17 cellular contexts compared by ENCODE assay signal in genomic region chr1:54857741-54858665, GRCh38. TPM values are rescaled to one million over a fixed set of nuclear protein-coding genes. Genes with fewer than 3 reads are reported as not detected.
A peak's percentile ranks its signal among the peaks of the same experiment; 100 is the strongest.
DNase-seq lines count a peak whose midpoint lies in the region; ATAC-seq, FAIRE-seq and TF ChIP-seq lines count a peak whose summit lies in the region.
"Had no signal": no experiment of that assay in that cellular context is flagged by ENCODE, and none has a peak within 500 bp of the region (broad histone marks: within the 10 kb centered on the region; RNA-seq: fewer than 3 reads in every experiment).

No MANE protein-coding gene starts in this region.

- H3K36me3 Mint-ChIP-seq in activated T-cell treated with anti-CD3 and anti-CD28 coated beads, Interleukin-2, amount 50 U/mL, for 72 hours (ENCODE audit: insufficient read depth in 2 of 2): peaks cover 2 to 11% of the 10 kb centered on the region in 2 donors

- H3K4me1 Mint-ChIP-seq in activated T-cell treated with anti-CD3 and anti-CD28 coated beads, Interleukin-2, amount 50 U/mL, for 72 hours (ENCODE audit: low read depth): peaks cover 10% of the 10 kb centered on the region
- H3K4me1 Mint-ChIP-seq: activated naive CD8-positive, alpha-beta T cell treated with anti-CD3 and anti-CD28 coated beads for 36 hours had no signal

- no peaks in the 10 kb centered on the region for H3K9me3 ChIP-seq in BE2C

- peaks cover 17% of the 10 kb centered on the region for H3K36me3 ChIP-seq in BE2C

- DNase-seq in GM12891 (ENCODE audit: insufficient read length, low spot score): no peak
- DNase-seq in RWPE1 (ENCODE audit: low spot score): peak; percentile 81
- peak; percentile 58 for DNase-seq in fibroblast of villous mesenchyme (ENCODE audit: low read depth)
- peak; percentile 68 for DNase-seq in retinal pigment epithelial cell (ENCODE audit: low read depth)
- DNase-seq in NCI-H2107 treated with DMSO at 0.1 percent for 48 hours (lab: John Stamatoyannopoulos, UW; ENCODE audit: unreplicated experiment): no peak
- no peak for DNase-seq in BE2C
- DNase-seq in activated T-cell treated with anti-CD3 and anti-CD28 coated beads, Interleukin-2, amount 50 U/mL, for 72 hours: no peak
- DNase-seq: activated CD4-positive, alpha-beta T cell treated with anti-CD3 and anti-CD28 coated beads, Interleukin-2, amount 50 U/mL, for 1 hour; activated naive CD8-positive, alpha-beta T cell treated with anti-CD3 and anti-CD28 coated beads for 36 hours; DMS79 treated with DMSO at 0.1 percent for 48 hours; mesendoderm; NCI-H1417 treated with DMSO at 0.1 percent for 48 hours; SIG-M5; stimulated activated naive B cell treated with anti-CD40 and anti-IgM and Interleukin-4, amounts not matched to agents 10 μg/mL and 1 μg/mL and 100 μg/mL, for 72 hours had no signal

- TF ChIP-seq CTCF in RWPE1 (conservative IDR thresholded peaks at IDR 0.05; ENCODE audit: low read depth) (no peak), fibroblast of villous mesenchyme (IDR thresholded peaks at IDR 0.05; ENCODE audit: insufficient read depth, low read depth, low read length) (no peak), retinal pigment epithelial cell (conservative IDR thresholded peaks at IDR 0.05; ENCODE audit: low read depth, low read length) (no peak), BE2C (IDR thresholded peaks at IDR 0.05; ENCODE audit: low read depth, low read length) (no peak)

- no peak for ATAC-seq in activated T-cell treated with anti-CD3 and anti-CD28 coated beads, Interleukin-2, amount 50 U/mL, for 72 hours (replicated peaks in 1 of 2)
- no peak for ATAC-seq in HG02798 (IDR thresholded peaks at IDR 0.05; ENCODE audit: poor library complexity, unreplicated experiment)
- ATAC-seq: GM23338; stimulated activated naive B cell treated with anti-CD40 and anti-IgM and Interleukin-4, amounts not matched to agents 10 μg/mL and 1 μg/mL and 100 μg/mL, for 72 hours had no signal

- H3K4me3 ChIP-seq in fibroblast of villous mesenchyme (ENCODE audit: low read depth, low read length): no peak overlapping the region
- H3K4me3 ChIP-seq in retinal pigment epithelial cell (ENCODE audit: low read length): no peak overlapping the region
- H3K4me3 ChIP-seq in BE2C (ENCODE audit: low read depth, low read length): no peak overlapping the region
- H3K4me3 ChIP-seq: GM23338 had no signal

- H3K4me1 ChIP-seq in BE2C: no peaks in the 10 kb centered on the region

- peak; percentile 28; the same call in 1 of the 2 replicates for TF ChIP-seq POLR2A in GM12891 (IDR thresholded peaks at IDR 0.05; ENCODE audit: low read depth, low read length)

- no peak overlapping the region for H3K4me3 Mint-ChIP-seq in activated T-cell treated with anti-CD3 and anti-CD28 coated beads, Interleukin-2, amount 50 U/mL, for 72 hours
- H3K4me3 Mint-ChIP-seq: activated naive CD8-positive, alpha-beta T cell treated with anti-CD3 and anti-CD28 coated beads for 36 hours; GM23338; stimulated activated naive B cell treated with anti-CD40 and anti-IgM and Interleukin-4, amounts not matched to agents 10 μg/mL and 1 μg/mL and 100 μg/mL, for 72 hours had no signal

- H3K27me3 Mint-ChIP-seq in activated T-cell treated with anti-CD3 and anti-CD28 coated beads, Interleukin-2, amount 50 U/mL, for 72 hours (ENCODE audit: low read depth): no peaks in the 10 kb centered on the region
- H3K27me3 Mint-ChIP-seq: activated naive CD8-positive, alpha-beta T cell treated with anti-CD3 and anti-CD28 coated beads for 36 hours; stimulated activated naive B cell treated with anti-CD40 and anti-IgM and Interleukin-4, amounts not matched to agents 10 μg/mL and 1 μg/mL and 100 μg/mL, for 72 hours had no signal

- H3K27ac Mint-ChIP-seq in activated T-cell treated with anti-CD3 and anti-CD28 coated beads, Interleukin-2, amount 50 U/mL, for 72 hours: no peak overlapping the region
- H3K27ac Mint-ChIP-seq: activated naive CD8-positive, alpha-beta T cell treated with anti-CD3 and anti-CD28 coated beads for 36 hours; stimulated activated naive B cell treated with anti-CD40 and anti-IgM and Interleukin-4, amounts not matched to agents 10 μg/mL and 1 μg/mL and 100 μg/mL, for 72 hours had no signal

- H3K27ac ChIP-seq in RWPE1: peak overlapping the region; percentile 92

- POLR2A ChIA-PET in RWPE1 (lab: Yijun Ruan, JAX; ENCODE audit: low non-redundant PET): interaction anchor here (1.2 kb wide), 1 partner anchor 29 kb away, joined by 3 read pairs; the partner anchor contains the start of gene DHCR24

- no peaks in the 10 kb centered on the region for H3K9me3 Mint-ChIP-seq in activated T-cell treated with anti-CD3 and anti-CD28 coated beads, Interleukin-2, amount 50 U/mL, for 72 hours
- H3K9me3 Mint-ChIP-seq: activated naive CD8-positive, alpha-beta T cell treated with anti-CD3 and anti-CD28 coated beads for 36 hours; GM23338; stimulated activated naive B cell treated with anti-CD40 and anti-IgM and Interleukin-4, amounts not matched to agents 10 μg/mL and 1 μg/mL and 100 μg/mL, for 72 hours had no signal

- no peaks in the 10 kb centered on the region for H3K27me3 ChIP-seq in BE2C

- no peak for FAIRE-seq in GM12891 (lab: Jason Lieb, UNC)
- FAIRE-seq: endometrium had no signal

- CTCF ChIA-PET in RWPE1 (lab: Yijun Ruan, JAX): interaction anchor here (0.6 kb wide), 1 partner anchor 12 kb away, joined by 3 read pairs; no protein-coding TSS in a partner anchor

TF ChIP-seq in GM12891, 5 proteins besides CTCF, POLR2A, EP300 and RAD21:
- TF ChIP-seq TAF1 (IDR thresholded peaks at IDR 0.05; ENCODE audit: low read depth, low read length): no peak
TF ChIP-seq in GM12891: peak in this region for 0.

RNA-seq across cellular contexts. Expression of gene DHCR24, which starts 29.0 kb away (rescaled TPM):
- polyA plus RNA-seq in GM12891 (2012; ENCODE audit: low read depth, missing spikeins): 59.4 TPM
- 186 and 297 TPM in 2 replicates for total RNA-seq in fibroblast of villous mesenchyme
- polyA plus RNA-seq in BE2C (2012; ENCODE audit: insufficient read depth, insufficient read length, low read depth): 84.0 TPM
- 10 to 100 TPM; 17.3 to 17.7 TPM for total RNA-seq in activated T-cell treated with anti-CD3 and anti-CD28 coated beads, Interleukin-2, amount 50 U/mL, for 72 hours

RNA-seq across cellular contexts. Expression of gene TTC22, which starts 56.9 kb away (rescaled TPM):
- 0.27 TPM for polyA plus RNA-seq in GM12891 (2012; ENCODE audit: low read depth, missing spikeins)
- not detected in 2 replicates for total RNA-seq in fibroblast of villous mesenchyme
- polyA plus RNA-seq in BE2C (2012; ENCODE audit: insufficient read depth, insufficient read length, low read depth): not detected
- total RNA-seq in activated T-cell treated with anti-CD3 and anti-CD28 coated beads, Interleukin-2, amount 50 U/mL, for 72 hours: 10 to 100 TPM; 13.3 to 15.3 TPM

Comparison
In these comparisons a context has a peak if more than half of its experiments do, and no peak if none do; other contexts are left out.
1. DNase-seq: peak in RWPE1 (single experiment), fibroblast of villous mesenchyme (single experiment) and retinal pigment epithelial cell (single experiment); none in GM12891 (single experiment), NCI-H2107 treated with DMSO at 0.1 percent for 48 hours (single experiment), BE2C (single experiment) and activated T-cell treated with anti-CD3 and anti-CD28 coated beads, Interleukin-2, amount 50 U/mL, for 72 hours (0 of 2).
2. RNA of gene DHCR24, which starts 29.0 kb away (total RNA-seq): 186 to 297 TPM in fibroblast of villous mesenchyme; 17.3 to 17.7 TPM in activated T-cell treated with anti-CD3 and anti-CD28 coated beads, Interleukin-2, amount 50 U/mL, for 72 hours; every median in the first group is over 10 times any median in the second.
3. RNA of gene TTC22, which starts 56.9 kb away (total RNA-seq): 13.3 to 15.3 TPM in activated T-cell treated with anti-CD3 and anti-CD28 coated beads, Interleukin-2, amount 50 U/mL, for 72 hours; not detected in fibroblast of villous mesenchyme; every median in the first group is over 10 times any median in the second.